Comparison of ENCODE assay signal across 8 cellular contexts in genomic region chr11:44309483-44310197, GRCh38. TPM values are rescaled to one million over a fixed set of nuclear protein-coding genes. Genes with fewer than 3 reads are reported as not detected.
DNase-seq lines count a peak whose midpoint lies in the region; ATAC-seq and TF ChIP-seq lines count a peak whose summit lies in the region.

TSS of gene ALX4 (minus strand) at chr11:44310139. CDS start at chr11:44310062, 77 bp downstream.

- H3K4me1 ChIP-seq in GM23338 (ENCODE audit: insufficient read depth) (peaks cover 51% of the 10 kb centered on the region), right atrium auricular region (peaks cover 0 to 34% of the 10 kb centered on the region in 2 donors)

- CTCF ChIA-PET in activated CD4-positive, alpha-beta memory T cell treated with anti-CD3 and anti-CD28 coated beads for 36 hours (lab: Charles Lee): no interaction called here

- H3K27ac ChIP-seq in 22Rv1 (no peak within 1 kb of the TSS), GM23338 (ENCODE audit: low read depth) (no peak within 1 kb of the TSS), right atrium auricular region (no peak within 1 kb of the TSS)

- H3K4me2 ChIP-seq in GM23338: peak within 1 kb of the TSS; percentile 79

- H4K20me1 ChIP-seq in GM23338 (replicated peaks; ENCODE audit: insufficient read depth): peaks cover 33% of the 10 kb centered on the region

- POLR2A ChIA-PET in activated CD4-positive, alpha-beta memory T cell treated with anti-CD3 and anti-CD28 coated beads for 36 hours (lab: Charles Lee): no interaction called here

- H3F3A ChIP-seq in GM23338 (replicated peaks; ENCODE audit: low read depth): peaks cover 15% of the 10 kb centered on the region

- H3K27ac Mint-ChIP-seq in GM23338: no peak within 1 kb of the TSS
- no peak within 1 kb of the TSS for H3K27ac Mint-ChIP-seq in activated CD4-positive, alpha-beta memory T cell treated with anti-CD3 and anti-CD28 coated beads for 36 hours

- H3K27me3 ChIP-seq in GM23338 (ENCODE audit: insufficient read depth) (peaks cover 100% of the 10 kb centered on the region), right atrium auricular region (peaks cover 59 to 72% of the 10 kb centered on the region in 2 donors)

- H3K36me3 ChIP-seq in GM23338 (ENCODE audit: insufficient read depth) (no peaks in the 10 kb centered on the region), right atrium auricular region (no peaks in the 10 kb centered on the region)

- H3K79me2 ChIP-seq in GM23338 (replicated peaks; ENCODE audit: insufficient read depth): no peaks in the 10 kb centered on the region

- H3K9me3 Mint-ChIP-seq in GM23338: peaks cover 3% of the 10 kb centered on the region; the same call in 2 of the 3 replicates
- no peaks in the 10 kb centered on the region for H3K9me3 Mint-ChIP-seq in activated CD4-positive, alpha-beta memory T cell treated with anti-CD3 and anti-CD28 coated beads for 36 hours

- peaks cover 55% of the 10 kb centered on the region for H3K4me1 Mint-ChIP-seq in GM23338
- H3K4me1 Mint-ChIP-seq in activated CD4-positive, alpha-beta memory T cell treated with anti-CD3 and anti-CD28 coated beads for 36 hours (ENCODE audit: low read depth): peaks cover 24% of the 10 kb centered on the region

- DNase-seq in GM23338 (ENCODE audit: low spot score): peak; percentile 79
- DNase-seq in activated CD4-positive, alpha-beta memory T cell treated with anti-CD3 and anti-CD28 coated beads for 36 hours: peak; percentile 71
- DNase-seq in right atrium auricular region (ENCODE audit: low spot score): no peak
- peak; percentile 8 to 24 for DNase-seq in stimulated activated CD4-positive, alpha-beta T cell treated with anti-CD3 and anti-CD28 coated beads, Interleukin-4, amount 100 ng/mL, for 4 hours
- no peak for DNase-seq in NCI-H2107 (lab: John Stamatoyannopoulos, UW)
- no peak for DNase-seq in NCI-H2196 treated with DMSO at 0.1 percent for 48 hours (lab: John Stamatoyannopoulos, UW; ENCODE audit: unreplicated experiment)

- peaks cover 100% of the 10 kb centered on the region for H3K27me3 Mint-ChIP-seq in GM23338 (ENCODE audit: insufficient read depth, low read depth, poor library complexity)
- peaks cover 80% of the 10 kb centered on the region for H3K27me3 Mint-ChIP-seq in activated CD4-positive, alpha-beta memory T cell treated with anti-CD3 and anti-CD28 coated beads for 36 hours

- H3K36me3 Mint-ChIP-seq in GM23338 (ENCODE audit: low read depth): no peaks in the 10 kb centered on the region; the same call in 2 of the 3 replicates
- H3K36me3 Mint-ChIP-seq in activated CD4-positive, alpha-beta memory T cell treated with anti-CD3 and anti-CD28 coated beads for 36 hours: no peaks in the 10 kb centered on the region

- H3K9me3 ChIP-seq in right atrium auricular region: no peaks in the 10 kb centered on the region

- H3K9me2 ChIP-seq in GM23338 (ENCODE audit: insufficient read depth): no peaks in the 10 kb centered on the region

- TF ChIP-seq CTCF in 22Rv1 (IDR thresholded peaks at IDR 0.05) (0 out of 2 replicates have a peak, but pooled peaks have one; percentile 23), GM23338 (conservative IDR thresholded peaks at IDR 0.05; ENCODE audit: low read depth in 2 of 2) (no peak), right atrium auricular region (IDR thresholded peaks at IDR 0.05) (no peak)

- H3K4me3 ChIP-seq in GM23338 (peak within 1 kb of the TSS; percentile 55), right atrium auricular region (peak within 1 kb of the TSS; percentile 16 to 46)

- peak within 1 kb of the TSS; percentile 65 for H3K4me3 Mint-ChIP-seq in GM23338
- H3K4me3 Mint-ChIP-seq in activated CD4-positive, alpha-beta memory T cell treated with anti-CD3 and anti-CD28 coated beads for 36 hours: peak within 1 kb of the TSS; percentile 51

- intact Hi-C loops in activated CD4-positive, alpha-beta memory T cell treated with anti-CD3 and anti-CD28 coated beads for 36 hours (cut with micrococcal nuclease): loop anchor here (10.0 kb wide), 1 partner anchor 735 kb away; no protein-coding TSS in a partner anchor

- H2AFZ ChIP-seq in GM23338: peak within 1 kb of the TSS; percentile 14; the same call in 1 of the 2 replicates

- ATAC-seq in GM23338 (peak; percentile 39), HG03135 (IDR thresholded peaks at IDR 0.05; ENCODE audit: unreplicated experiment) (no peak)

TF ChIP-seq in GM23338, 12 proteins besides CTCF, POLR2A, EP300 and RAD21:
- TF ChIP-seq EZH2 (IDR thresholded peaks at IDR 0.05; ENCODE audit: low read depth, unreplicated experiment) (peak; percentile 99), ETS1 (IDR thresholded peaks at IDR 0.05) (no peak), EZH2phosphoT487 (IDR thresholded peaks at IDR 0.05; ENCODE audit: unreplicated experiment) (peak; percentile 98)

RNA-seq across cellular contexts. Expression of gene ALX4, which starts in this region (rescaled TPM):
- total RNA-seq in GM23338 (2014; rRNA removed; shearing (Covaris generic)): not detected in 2 replicates
- polyA plus RNA-seq in GM23338 (2016; fragmentation: Nextera tagmentation; extraction: Ambion mirVana): not detected in 2 replicates
- not detected for total RNA-seq in activated CD4-positive, alpha-beta memory T cell treated with anti-CD3 and anti-CD28 coated beads for 36 hours
- under 1 TPM in 1 of 2 donors, not detected in 1; 0.07 TPM for total RNA-seq in right atrium auricular region

Comparison
In these comparisons a context has a peak if more than half of its experiments do, and no peak if none do; other contexts are left out.
1. Peak in DNase-seq, ATAC-seq, H3K4me3 ChIP-seq and H3K4me2 ChIP-seq in GM23338; RNA of the gene not detected or under 1 TPM.
2. Peak in DNase-seq in activated CD4-positive, alpha-beta memory T cell treated with anti-CD3 and anti-CD28 coated beads for 36 hours; RNA of the gene not detected or under 1 TPM.
3. DNase-seq: peak in stimulated activated CD4-positive, alpha-beta T cell treated with anti-CD3 and anti-CD28 coated beads, Interleukin-4, amount 100 ng/mL, for 4 hours (2 of 2); none in right atrium auricular region (single experiment), NCI-H2107 (single experiment) and NCI-H2196 treated with DMSO at 0.1 percent for 48 hours (single experiment).